Comparison of ENCODE assay signal across 14 cellular contexts in the genomic region with DNA sequence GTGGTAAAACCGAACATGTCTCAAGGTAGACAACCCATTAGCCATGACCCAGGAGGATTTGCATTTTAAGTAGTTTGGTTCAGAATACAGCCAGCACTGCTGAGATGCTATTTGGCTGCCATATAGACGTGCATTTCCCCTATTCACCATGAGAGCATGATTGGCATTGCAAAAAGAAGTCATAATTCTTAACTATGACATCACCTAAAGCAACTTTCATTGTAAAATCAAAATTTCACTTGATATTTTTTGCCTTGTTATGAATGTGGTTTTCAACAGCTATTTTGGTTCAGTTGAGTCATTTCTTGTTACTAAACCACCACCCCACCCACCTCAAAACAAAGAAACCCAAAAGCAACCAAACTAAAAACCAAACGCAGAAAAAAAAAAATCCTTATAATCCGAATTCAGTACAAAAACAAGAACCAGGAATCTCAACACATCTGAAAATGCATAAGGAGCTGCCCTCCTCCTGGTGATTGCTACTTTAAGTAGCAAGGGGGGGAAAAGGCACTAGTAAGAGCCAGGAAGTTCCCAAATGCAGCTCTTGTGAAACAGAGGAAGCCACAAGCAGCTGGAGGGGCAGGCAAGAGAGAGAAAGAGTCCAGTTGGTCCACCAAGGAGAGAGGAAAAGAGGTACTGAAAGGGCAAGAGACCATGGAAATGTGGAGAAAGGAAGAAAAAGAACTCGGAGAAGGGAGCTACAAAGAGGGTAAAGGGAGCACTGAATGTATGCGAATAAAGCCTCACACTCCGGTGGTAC. TPM values are rescaled to one million over a fixed set of nuclear protein-coding genes. Genes with fewer than 3 reads are reported as not detected.
DNase-seq lines count a peak whose midpoint lies in the region; ATAC-seq and TF ChIP-seq lines count a peak whose summit lies in the region.
"Had no signal": no experiment of that assay in that cellular context is flagged by ENCODE, and none has a peak within 500 bp of the region (broad histone marks: within the 10 kb centered on the region; RNA-seq: fewer than 3 reads in every experiment).

No MANE protein-coding gene starts in this region.

- no peak for ATAC-seq in GM21515 (IDR thresholded peaks at IDR 0.05; ENCODE audit: unreplicated experiment)

- POLR2A ChIA-PET in activated CD4-positive, alpha-beta memory T cell treated with anti-CD3 and anti-CD28 coated beads for 36 hours (lab: Charles Lee), result no interaction called here

- WGBS in ectodermal cell, 2 experiments, result 26 to 37% methylated on average over 5 of the region's 7 CpGs

- H3F3A ChIP-seq in Loucy (ENCODE audit: low read depth), result no peaks in the 10 kb centered on the region

- CTCF ChIA-PET in activated CD4-positive, alpha-beta memory T cell treated with anti-CD3 and anti-CD28 coated beads for 36 hours (lab: Charles Lee), result no interaction called here

- H3K9me3 ChIP-seq in Loucy (ENCODE audit: insufficient read depth, low read depth, low read length) (no peaks in the 10 kb centered on the region), ectodermal cell (ENCODE audit: control insufficient read depth, low read length) (no peaks in the 10 kb centered on the region)
- H3K9me3 ChIP-seq: Caco-2 had no signal

- H3K4me1 ChIP-seq in Loucy (ENCODE audit: insufficient read depth, low read length, poor library complexity, severe bottlenecking) (peaks cover 12% of the 10 kb centered on the region), ectodermal cell (ENCODE audit: control insufficient read depth, insufficient read depth, low read length) (no peaks in the 10 kb centered on the region)
- H3K4me1 ChIP-seq: Caco-2, parathyroid adenoma had no signal

- H3K27me3 ChIP-seq in Loucy (ENCODE audit: insufficient read depth, low read length, poor library complexity, severe bottlenecking), result no peaks in the 10 kb centered on the region
- peaks cover 26% of the 10 kb centered on the region for H3K27me3 ChIP-seq in ectodermal cell (ENCODE audit: control insufficient read depth, insufficient read depth, low read length, poor library complexity, severe bottlenecking)

- H4K20me1 ChIP-seq in Loucy (ENCODE audit: insufficient read depth, low read length, poor library complexity, severe bottlenecking), result no peaks in the 10 kb centered on the region

- H3K4me3 ChIP-seq in Loucy (ENCODE audit: low read length, poor library complexity, severe bottlenecking) (peak overlapping the region; percentile 14), ectodermal cell (ENCODE audit: insufficient read depth, low read depth, low read length) (peak overlapping the region; percentile 41)

- H3K9me2 ChIP-seq in Loucy (replicated peaks; ENCODE audit: low read depth, low read length), result no peaks in the 10 kb centered on the region

- no peak overlapping the region for H3K27ac ChIP-seq in ectodermal cell (ENCODE audit: insufficient read depth, low read depth, low read length, poor library complexity, severe bottlenecking)
- H3K27ac ChIP-seq: parathyroid adenoma, VCaP had no signal

- peak overlapping the region; percentile 81 for H2AFZ ChIP-seq in Loucy (ENCODE audit: low read length)
- H2AFZ ChIP-seq: parathyroid adenoma had no signal

- no peak for TF ChIP-seq CTCF in Loucy (conservative IDR thresholded peaks at IDR 0.05; ENCODE audit: low read length)
- no peak for TF ChIP-seq CTCF in nephron progenitor cell (IDR thresholded peaks at IDR 0.05)

- intact Hi-C loops in activated CD4-positive, alpha-beta memory T cell treated with anti-CD3 and anti-CD28 coated beads for 36 hours (cut with micrococcal nuclease), result no loop called here

- DNase-seq in GF-D8 (lab: John Stamatoyannopoulos, UW) (peak; percentile 3), nephron progenitor cell (no peak), SK-N-DZ (ENCODE audit: low spot score) (no peak)
- no peak for DNase-seq in activated CD8-positive, alpha-beta memory T cell treated with anti-CD3 and anti-CD28 coated beads for 24 hours
- DNase-seq in activated CD4-positive, alpha-beta memory T cell treated with anti-CD3 and anti-CD28 coated beads for 36 hours, result no peak
- DNase-seq: amniotic stem cell, Caco-2, foreskin fibroblast, NCI-H526 had no signal

- H3K36me3 Mint-ChIP-seq in nephron progenitor cell (ENCODE audit: low read depth), result peaks cover 28% of the 10 kb centered on the region
- H3K36me3 Mint-ChIP-seq in activated CD4-positive, alpha-beta memory T cell treated with anti-CD3 and anti-CD28 coated beads for 36 hours, result no peaks in the 10 kb centered on the region

- H3K27ac Mint-ChIP-seq in nephron progenitor cell, result no peak overlapping the region
- no peak overlapping the region for H3K27ac Mint-ChIP-seq in activated CD4-positive, alpha-beta memory T cell treated with anti-CD3 and anti-CD28 coated beads for 36 hours

- peak overlapping the region; percentile 54 for H3K4me2 ChIP-seq in Loucy (ENCODE audit: low read depth, low read length, poor library complexity, severe bottlenecking)

- no peaks in the 10 kb centered on the region for H3K36me3 ChIP-seq in Loucy (ENCODE audit: insufficient read depth, low read length)
- no peaks in the 10 kb centered on the region for H3K36me3 ChIP-seq in ectodermal cell (ENCODE audit: control insufficient read depth, insufficient read depth, low read length)

- no peak overlapping the region for H3K9ac ChIP-seq in Loucy (ENCODE audit: low read depth, low read length, poor library complexity, severe bottlenecking)
- H3K9ac ChIP-seq: parathyroid adenoma had no signal

- H3K27me3 Mint-ChIP-seq in nephron progenitor cell (ENCODE audit: low read depth, poor library complexity), result peaks cover 11% of the 10 kb centered on the region
- peaks cover 15% of the 10 kb centered on the region for H3K27me3 Mint-ChIP-seq in activated CD4-positive, alpha-beta memory T cell treated with anti-CD3 and anti-CD28 coated beads for 36 hours

- peak overlapping the region; percentile 86 for H3K4me3 Mint-ChIP-seq in nephron progenitor cell
- H3K4me3 Mint-ChIP-seq in activated CD4-positive, alpha-beta memory T cell treated with anti-CD3 and anti-CD28 coated beads for 36 hours, result no peak overlapping the region

- H3K4me1 Mint-ChIP-seq in nephron progenitor cell, result peaks cover 28% of the 10 kb centered on the region
- no peaks in the 10 kb centered on the region for H3K4me1 Mint-ChIP-seq in activated CD4-positive, alpha-beta memory T cell treated with anti-CD3 and anti-CD28 coated beads for 36 hours (ENCODE audit: low read depth)

- peaks cover 64% of the 10 kb centered on the region for H3K9me3 Mint-ChIP-seq in nephron progenitor cell
- H3K9me3 Mint-ChIP-seq in activated CD4-positive, alpha-beta memory T cell treated with anti-CD3 and anti-CD28 coated beads for 36 hours, result no peaks in the 10 kb centered on the region

- H3K79me2 ChIP-seq in Loucy (ENCODE audit: insufficient read depth, low read length), result no peaks in the 10 kb centered on the region
- H3K79me2 ChIP-seq: parathyroid adenoma had no signal

RNA-seq across cellular contexts. Expression of gene SLITRK4, which starts 3.1 kb away (rescaled TPM):
- 3.1 TPM for polyA plus RNA-seq in ectodermal cell (2013, experiment 1 of 4)
- polyA plus RNA-seq in ectodermal cell (2013, experiment 2 of 4), result 3.5 TPM
- 4.1 TPM for polyA plus RNA-seq in ectodermal cell (2013, experiment 3 of 4)
- polyA plus RNA-seq in ectodermal cell (2013, experiment 4 of 4), result 4.3 TPM
- not detected in 2 replicates for polyA plus RNA-seq in SK-N-DZ (2014; cell fraction: cytosol; rRNA removed)
- not detected in 2 replicates for polyA plus RNA-seq in SK-N-DZ (2014; cell fraction: nucleus; rRNA removed)
- not detected for total RNA-seq in activated CD4-positive, alpha-beta memory T cell treated with anti-CD3 and anti-CD28 coated beads for 36 hours
- total RNA-seq: Caco-2 had no signal
